Comparison of ENCODE assay signal across 8 cellular contexts in the genomic region with DNA sequence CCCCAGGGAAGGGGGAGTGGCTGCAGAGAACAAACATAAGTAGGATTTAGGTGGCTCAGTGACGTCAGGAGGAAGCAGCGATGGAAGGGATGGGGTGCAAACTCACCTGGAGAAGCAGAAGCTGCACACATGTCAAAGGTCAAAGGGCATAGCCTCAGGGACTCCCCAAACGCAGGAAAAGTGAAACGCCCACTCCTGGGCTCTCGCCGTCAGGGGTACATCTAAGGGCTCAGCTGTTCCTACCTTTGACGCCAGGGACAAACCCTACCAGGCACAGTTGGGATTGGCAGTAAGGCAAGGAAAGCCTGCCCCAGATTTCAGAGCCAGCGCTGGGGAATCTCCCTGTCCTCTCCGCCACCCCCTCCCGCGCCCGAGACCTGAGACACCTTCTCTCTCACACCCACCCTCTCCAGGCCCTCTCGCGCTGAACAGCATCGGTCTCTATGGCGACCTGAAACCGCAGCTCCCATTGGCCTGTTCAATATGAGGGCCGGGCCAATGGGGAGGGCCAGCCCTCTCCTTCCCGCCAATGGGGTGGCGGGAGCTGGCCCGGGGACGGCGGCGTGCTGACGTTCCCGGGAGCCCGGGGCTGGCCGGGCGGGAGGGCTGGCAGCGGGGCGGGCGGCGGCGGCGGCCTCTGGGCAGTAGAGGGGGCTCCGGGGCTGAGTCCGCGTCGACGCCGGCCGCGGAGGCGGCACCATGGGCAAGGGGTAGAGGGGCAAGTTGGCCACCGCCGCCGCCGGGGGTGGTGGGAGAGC. TPM values are rescaled to one million over a fixed set of nuclear protein-coding genes. Genes with fewer than 3 reads are reported as not detected.
DNase-seq lines count a peak whose midpoint lies in the region; ATAC-seq and TF ChIP-seq lines count a peak whose summit lies in the region.

TSS of gene CCDC148 (minus strand) at position 445 of the 758 bp plus-strand sequence. CDS start at position 131, 314 bp downstream.
TSS of gene PKP4 (plus strand) at position 644 of the 758 bp plus-strand sequence. CDS start 76,233 bp downstream, outside the sequence.

- DNase-seq in NCI-H1694 (lab: John Stamatoyannopoulos, UW) = peak; percentile 86
- DNase-seq in T-helper 17 cell = peak; percentile 84 to 88 (median 85)
- peak; percentile 92 for DNase-seq in right atrium auricular region (ENCODE audit: low spot score)
- DNase-seq in prostate gland (ENCODE audit: low spot score) = peak; percentile 94
- DNase-seq in ureter (ENCODE audit: low spot score) = peak; percentile 89

- WGBS in prostate gland = under 1% methylated on average over 31 of the region's 48 CpGs

- no peaks in the 10 kb centered on the region for H3K36me3 ChIP-seq in right atrium auricular region
- H3K36me3 ChIP-seq in prostate gland = no peaks in the 10 kb centered on the region

- ATAC-seq in HG02884 (IDR thresholded peaks at IDR 0.05; ENCODE audit: unreplicated experiment) (peak; percentile 93), T-helper 17 cell (peak; percentile 93)

- peak within 1 kb of the TSS; percentile 93 for H3K27ac ChIP-seq in angular gyrus (ENCODE audit: low read depth, low read length)
- H3K27ac ChIP-seq in right atrium auricular region = peak within 1 kb of the TSS; percentile 94
- H3K27ac ChIP-seq in prostate gland = peak within 1 kb of the TSS; percentile 93 to 94

- H3K27me3 ChIP-seq in right atrium auricular region (no peaks in the 10 kb centered on the region), prostate gland (replicated peaks; ENCODE audit: insufficient read depth) (no peaks in the 10 kb centered on the region)

- intact Hi-C loops in prostate gland (cut with DNase I) = loop anchor here (5.0 kb wide), 1 partner anchor 296 kb away; no protein-coding TSS in a partner anchor

- H3K4me3 Mint-ChIP-seq in T-helper 17 cell = peak within 1 kb of the TSS; percentile 97

- TF ChIP-seq POLR2A in GM15510 (IDR thresholded peaks at IDR 0.05; ENCODE audit: borderline replicate concordance, extremely low read depth, insufficient read length) (peak; percentile 59), prostate gland (IDR thresholded peaks at IDR 0.05) (peak; percentile 79)

- H3K4me1 ChIP-seq in right atrium auricular region (peaks cover 0 to 30% of the 10 kb centered on the region in 2 donors), prostate gland (replicated peaks) (no peaks in the 10 kb centered on the region)

- H3K4me3 ChIP-seq in right atrium auricular region (peak within 1 kb of the TSS; percentile 95 to 96), prostate gland (peak within 1 kb of the TSS; percentile 76 to 94)

- H3K27ac Mint-ChIP-seq in T-helper 17 cell = peak within 1 kb of the TSS; percentile 90

- H3K4me1 Mint-ChIP-seq in T-helper 17 cell = peaks cover 24% of the 10 kb centered on the region

- TF ChIP-seq CTCF in right atrium auricular region (IDR thresholded peaks at IDR 0.05) = peak in 1 of 2 donors; percentile 46
- peak in 2 of 4 experiments; percentile 27 to 38 for TF ChIP-seq CTCF in prostate gland (IDR thresholded peaks at IDR 0.05)

- peaks cover 9% of the 10 kb centered on the region for H3K27me3 Mint-ChIP-seq in T-helper 17 cell

- no peaks in the 10 kb centered on the region for H3K9me3 ChIP-seq in T-helper 17 cell (ENCODE audit: control insufficient read depth, low read length, poor library complexity, severe bottlenecking)
- no peaks in the 10 kb centered on the region for H3K9me3 ChIP-seq in right atrium auricular region
- H3K9me3 ChIP-seq in prostate gland = no peaks in the 10 kb centered on the region

- no peaks in the 10 kb centered on the region for H3K36me3 Mint-ChIP-seq in T-helper 17 cell (ENCODE audit: low read depth)

RNA-seq across cellular contexts. Expression of gene CCDC148, which starts in this region (rescaled TPM):
- total RNA-seq in T-helper 17 cell (not detected), right atrium auricular region (1 to 10 TPM in 1 of 2 donors, under 1 TPM in 1; 0.20 to 1.1 TPM), prostate gland (1 to 10 TPM; 1.5 to 1.6 TPM), ureter (3.4 TPM)

RNA-seq across cellular contexts. Expression of gene PKP4, which starts in this region (rescaled TPM):
- 10 to 100 TPM; 26.6 to 28.9 TPM for total RNA-seq in T-helper 17 cell
- 10 to 100 TPM; 36.2 to 39.2 TPM for total RNA-seq in right atrium auricular region
- total RNA-seq in prostate gland = 10 to 100 TPM; 49.0 to 57.9 TPM
- 142 TPM for total RNA-seq in ureter

Comparison
In these comparisons a context has a peak if more than half of its experiments do, and no peak if none do; other contexts are left out.
1. Peak in every context shown above with its lines: DNase-seq, ATAC-seq, H3K4me3 ChIP-seq and H3K27ac ChIP-seq.